19 cellular contexts compared by ENCODE assay signal in the genomic region with DNA sequence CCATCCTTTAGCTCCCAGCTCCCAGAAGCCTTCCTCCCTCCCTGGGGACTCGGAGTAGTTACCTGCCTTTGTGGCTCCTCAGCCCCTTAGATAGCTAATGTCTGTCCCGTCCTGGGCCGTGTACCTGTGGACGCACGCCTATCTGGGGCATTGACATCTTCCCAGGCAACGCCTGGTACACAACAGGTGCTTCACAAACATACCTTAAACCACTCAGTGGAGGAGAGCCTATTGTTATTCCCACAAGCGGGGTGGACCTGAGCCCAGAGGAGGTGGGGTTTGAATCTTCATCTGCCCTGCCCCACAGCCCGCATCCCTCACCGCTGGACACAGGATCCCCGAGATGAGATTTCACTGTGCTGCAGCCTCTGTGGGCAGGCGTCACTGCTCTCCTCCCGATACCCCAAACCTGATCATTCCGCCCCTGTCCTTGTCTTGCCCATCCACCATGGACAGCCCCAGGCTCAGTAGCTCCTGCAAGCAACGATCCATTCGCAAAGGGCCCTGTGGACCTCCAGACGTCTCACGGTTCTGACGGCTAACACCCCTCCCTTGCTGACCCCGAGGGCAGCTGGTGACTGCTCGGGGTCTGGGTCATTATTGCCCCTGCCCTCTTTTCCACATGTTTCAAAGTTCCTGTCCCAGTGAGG.
DNase-seq lines count a peak whose midpoint lies in the region; ATAC-seq and TF ChIP-seq lines count a peak whose summit lies in the region.
"Had no signal": no experiment of that assay in that cellular context is flagged by ENCODE, and none has a peak within 500 bp of the region (broad histone marks: within the 10 kb centered on the region; RNA-seq: fewer than 3 reads in every experiment).

No MANE protein-coding gene starts in this region.

- TF ChIP-seq POLR2A in heart left ventricle (IDR thresholded peaks at IDR 0.05) = no peak

- H3K4me3 Mint-ChIP-seq in central memory CD8-positive, alpha-beta T cell = no peak overlapping the region
- H3K4me3 Mint-ChIP-seq: CD4-positive, CD25-positive, alpha-beta regulatory T cell had no signal

- no peaks in the 10 kb centered on the region for H3K36me3 ChIP-seq in heart left ventricle
- H3K36me3 ChIP-seq in right atrium auricular region = no peaks in the 10 kb centered on the region
- H3K36me3 ChIP-seq in neuronal stem cell (replicated peaks in 1 of 2; ENCODE audit: control insufficient read depth in 2 of 2, insufficient read depth in 2 of 2, low read length in 2 of 2) = no peaks in the 10 kb centered on the region
- H3K36me3 ChIP-seq: SJSA1 had no signal

- H3K27ac Mint-ChIP-seq in central memory CD8-positive, alpha-beta T cell (ENCODE audit: low read depth) = peak overlapping the region; percentile 44
- H3K27ac Mint-ChIP-seq: CD4-positive, CD25-positive, alpha-beta regulatory T cell had no signal

- no peak overlapping the region for H3K9ac ChIP-seq in neuronal stem cell (ENCODE audit: low read depth, low read length, poor library complexity)

- H3K27ac ChIP-seq in heart left ventricle (no peak overlapping the region), right atrium auricular region (no peak overlapping the region), neuronal stem cell (replicated peaks; ENCODE audit: low read length) (no peak overlapping the region), caudate nucleus (ENCODE audit: low read depth, low read length) (no peak overlapping the region)
- H3K27ac ChIP-seq: HL-60, SJSA1 had no signal

- ATAC-seq in heart left ventricle (no peak), GM18517 (IDR thresholded peaks at IDR 0.05; ENCODE audit: unreplicated experiment) (no peak)
- no peak for ATAC-seq in central memory CD8-positive, alpha-beta T cell (replicated peaks; ENCODE audit: extremely low read depth, poor library complexity, severe bottlenecking)
- ATAC-seq: GM12878, HCT116 had no signal

- H3K9me3 Mint-ChIP-seq in central memory CD8-positive, alpha-beta T cell = no peaks in the 10 kb centered on the region

- H3K23ac ChIP-seq in neuronal stem cell (ENCODE audit: low read depth, low read length, poor library complexity) = no peak overlapping the region

- intact Hi-C loops in heart left ventricle (cut with DNase I) = no loop called here

- peak overlapping the region; percentile 89 for H2AK5ac ChIP-seq in neuronal stem cell (ENCODE audit: low read depth, low read length)

- H4K91ac ChIP-seq in neuronal stem cell (ENCODE audit: low read depth, low read length, poor library complexity) = no peak overlapping the region

- no peak overlapping the region for H4K8ac ChIP-seq in neuronal stem cell (ENCODE audit: low read depth, low read length)

- TF ChIP-seq CTCF in heart left ventricle (IDR thresholded peaks at IDR 0.05) = no peak
- no peak for TF ChIP-seq CTCF in right atrium auricular region (IDR thresholded peaks at IDR 0.05)

- no peaks in the 10 kb centered on the region for H3K4me1 ChIP-seq in heart left ventricle
- H3K4me1 ChIP-seq in right atrium auricular region = no peaks in the 10 kb centered on the region
- H3K4me1 ChIP-seq in neuronal stem cell (ENCODE audit: control insufficient read depth in 2 of 2, insufficient read depth in 1 of 2, low read depth in 1 of 2, low read length in 2 of 2) = peaks cover 7 to 13% of the 10 kb centered on the region in 2 donors
- H3K4me1 ChIP-seq: SJSA1 had no signal

- H3K27me3 Mint-ChIP-seq in central memory CD8-positive, alpha-beta T cell = peaks cover 56% of the 10 kb centered on the region

- H3K4me2 ChIP-seq in neuronal stem cell (ENCODE audit: insufficient read depth, low read length, poor library complexity, severe bottlenecking) = no peak overlapping the region

- H2BK120ac ChIP-seq in neuronal stem cell (ENCODE audit: low read depth, low read length) = no peak overlapping the region

- peak overlapping the region; percentile 90 for H2BK15ac ChIP-seq in neuronal stem cell (ENCODE audit: low read length)

- no peaks in the 10 kb centered on the region for H3K36me3 Mint-ChIP-seq in central memory CD8-positive, alpha-beta T cell (ENCODE audit: insufficient read depth)
- H3K36me3 Mint-ChIP-seq: CD4-positive, CD25-positive, alpha-beta regulatory T cell had no signal

- peak overlapping the region; percentile 74 for H3K18ac ChIP-seq in neuronal stem cell (ENCODE audit: low read length)

- no peak overlapping the region for H3K4me3 ChIP-seq in heart left ventricle
- H3K4me3 ChIP-seq in right atrium auricular region = no peak overlapping the region
- H3K4me3 ChIP-seq in neuronal stem cell (ENCODE audit: low read length in 2 of 2) = no peak overlapping the region
- H3K4me3 ChIP-seq: GM12878, SJSA1 had no signal

- 84 to 92% (median 88%) methylated on average over 16 to 20 of the region's 20 CpGs for whole genome bisulfite sequencing in heart left ventricle, 4 donors
- no CpG with 5 or more reads among the region's 20 CpGs for whole genome bisulfite sequencing in neuronal stem cell (ENCODE audit: extremely low coverage in 2 of 2, insufficient read length in 2 of 2, insufficient replicate concordance in 1 of 2), 2 donors

- no peaks in the 10 kb centered on the region for H3K79me1 ChIP-seq in neuronal stem cell (ENCODE audit: low read depth, low read length)

- peaks cover 5% of the 10 kb centered on the region for H3K4me1 Mint-ChIP-seq in central memory CD8-positive, alpha-beta T cell
- H3K4me1 Mint-ChIP-seq: CD4-positive, CD25-positive, alpha-beta regulatory T cell had no signal

- H2BK12ac ChIP-seq in neuronal stem cell (ENCODE audit: low read length) = no peak overlapping the region

- H3K27me3 ChIP-seq in heart left ventricle (no peaks in the 10 kb centered on the region), right atrium auricular region (no peaks in the 10 kb centered on the region), neuronal stem cell (ENCODE audit: control insufficient read depth in 3 of 3, insufficient read depth in 3 of 3, low read depth in 1 of 3, low read length in 3 of 3) (peaks cover 0 to 81% (median 0%) of the 10 kb centered on the region in 3 experiments)
- H3K27me3 ChIP-seq: SJSA1 had no signal

- H3K14ac ChIP-seq in neuronal stem cell (ENCODE audit: low read length) = peak overlapping the region; percentile 28

- H2AFZ ChIP-seq in neuronal stem cell (ENCODE audit: low read length) = no peak overlapping the region

- DNase-seq in heart left ventricle (peak in 3 of 5 donors; percentile 4 to 24 (median 23)), right atrium auricular region (ENCODE audit: low spot score) (no peak), neuronal stem cell (ENCODE audit: low spot score) (no peak), caudate nucleus (lab: John Stamatoyannopoulos, UW) (no peak), cerebellum (ENCODE audit: low spot score) (no peak)
- DNase-seq in central memory CD8-positive, alpha-beta T cell (ENCODE audit: low spot score in 2 of 2) = no peak
- DNase-seq: AML-193; CD4-positive, CD25-positive, alpha-beta regulatory T cell; DMS79; KG1; NCI-H1092; NCI-H2171; NCI-H446 treated with DMSO at 0.1 percent for 48 hours; NCI-H82 had no signal

- H2BK5ac ChIP-seq in neuronal stem cell (ENCODE audit: low read length) = no peak overlapping the region

- H3K9me3 ChIP-seq in heart left ventricle = no peaks in the 10 kb centered on the region
- no peaks in the 10 kb centered on the region for H3K9me3 ChIP-seq in right atrium auricular region
- no peaks in the 10 kb centered on the region for H3K9me3 ChIP-seq in neuronal stem cell (replicated peaks in 1 of 2; ENCODE audit: control insufficient read depth in 2 of 2, insufficient read depth in 1 of 2, low read depth in 1 of 2, low read length in 2 of 2)
- H3K9me3 ChIP-seq: SJSA1 had no signal

- no peak overlapping the region for H3K4ac ChIP-seq in neuronal stem cell (ENCODE audit: low read length)

Comparison
In these comparisons a context has a peak if more than half of its experiments do, and no peak if none do; other contexts are left out.
1. DNase-seq: peak in heart left ventricle (3 of 5); none in right atrium auricular region (single experiment), central memory CD8-positive, alpha-beta T cell (0 of 2), neuronal stem cell (single experiment), caudate nucleus (0 of 61) and cerebellum (single experiment).